Comparison of ENCODE assay signal across 19 cellular contexts in the genomic region with DNA sequence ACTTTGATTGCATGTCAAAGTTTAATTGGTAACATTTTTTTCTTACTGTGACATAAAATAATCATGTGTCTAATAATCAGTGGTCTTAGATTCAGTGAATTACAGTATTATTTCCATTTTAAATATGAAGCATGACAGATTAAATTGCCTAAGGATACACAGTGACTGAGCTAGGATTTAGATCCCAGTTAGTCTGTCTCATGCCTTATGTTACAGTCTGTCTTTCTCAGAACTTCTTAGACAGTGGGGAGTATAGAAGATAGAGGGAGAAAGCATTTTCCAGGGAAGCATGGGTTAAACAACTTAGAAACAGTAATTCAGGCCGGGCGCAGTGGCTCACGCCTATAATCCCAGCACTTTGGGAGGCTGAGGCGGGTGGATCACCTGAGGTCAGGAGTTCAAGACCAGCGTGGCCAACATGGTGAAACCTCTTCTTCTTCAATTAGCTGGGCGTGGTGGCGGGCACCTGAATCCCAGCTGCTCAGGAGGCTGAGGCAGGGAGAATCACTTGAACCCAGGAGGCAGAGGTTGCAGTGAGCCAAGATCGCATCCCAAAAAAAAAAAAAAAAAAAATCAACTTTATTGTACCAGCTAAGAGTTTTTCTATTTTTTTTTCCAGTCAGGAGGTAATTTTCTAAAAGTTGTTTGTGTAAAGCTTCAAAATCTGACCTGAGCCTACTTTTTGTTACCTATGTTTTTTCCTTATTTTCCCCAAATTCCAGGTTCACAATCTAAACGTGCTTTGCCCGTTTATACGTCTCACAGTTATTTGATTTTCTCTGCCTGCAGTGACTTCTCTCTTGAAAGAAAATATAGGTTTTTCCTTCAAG. TPM values are rescaled to one million over a fixed set of nuclear protein-coding genes. Genes with fewer than 3 reads are reported as not detected.
DNase-seq lines count a peak whose midpoint lies in the region; ATAC-seq, FAIRE-seq and TF ChIP-seq lines count a peak whose summit lies in the region.
"Had no signal": no experiment of that assay in that cellular context is flagged by ENCODE, and none has a peak within 500 bp of the region (broad histone marks: within the 10 kb centered on the region; RNA-seq: fewer than 3 reads in every experiment).

No MANE protein-coding gene starts in this region.

- H3K36me3 Mint-ChIP-seq in CD4-positive, CD25-positive, alpha-beta regulatory T cell: peaks cover 9% of the 10 kb centered on the region
- H3K36me3 Mint-ChIP-seq in naive thymus-derived CD4-positive, alpha-beta T cell: peaks cover 0 to 9% (median 7%) of the 10 kb centered on the region in 5 donors

- H3K79me2 ChIP-seq in Loucy (ENCODE audit: insufficient read depth, low read length) (peaks cover 88% of the 10 kb centered on the region), GM12878 (ENCODE audit: control insufficient read depth, insufficient read depth, low read length) (peaks cover 33% of the 10 kb centered on the region)

- no peaks in the 10 kb centered on the region for H3K9me3 Mint-ChIP-seq in CD4-positive, CD25-positive, alpha-beta regulatory T cell
- no peaks in the 10 kb centered on the region for H3K9me3 Mint-ChIP-seq in naive thymus-derived CD4-positive, alpha-beta T cell
- H3K9me3 Mint-ChIP-seq: CD14-positive monocyte; stimulated activated naive B cell treated with anti-CD40 and anti-IgM and Interleukin-4, amounts not matched to agents 10 μg/mL and 1 μg/mL and 100 μg/mL, for 72 hours had no signal

- ATAC-seq in CD4-positive, CD25-positive, alpha-beta regulatory T cell (ENCODE audit: low read depth in 2 of 2): no peak
- no peak for ATAC-seq in GM12878
- no peak for ATAC-seq in naive thymus-derived CD4-positive, alpha-beta T cell
- ATAC-seq in HG03571 (IDR thresholded peaks at IDR 0.05; ENCODE audit: unreplicated experiment): no peak
- ATAC-seq: stimulated activated naive B cell treated with anti-CD40 and anti-IgM and Interleukin-4, amounts not matched to agents 10 μg/mL and 1 μg/mL and 100 μg/mL, for 72 hours had no signal

- in situ Hi-C loops in GM12878 (cut with MboI) (no loop called here), GM13976 (cut with MboI; ENCODE audit: low sequenced_read_pairs, unreplicated experiment) (no loop called here)

- POLR2A ChIA-PET in GM12878 (lab: Charles Lee): interaction anchor here (0.6 kb wide), 1 partner anchor 109 kb away, joined by 3 read pairs; no protein-coding TSS in a partner anchor
- POLR2A ChIA-PET in naive thymus-derived CD4-positive, alpha-beta T cell (lab: Charles Lee): no interaction called here

- H3K9ac ChIP-seq in Loucy (ENCODE audit: low read depth, low read length, poor library complexity, severe bottlenecking) (peak overlapping the region; percentile 87), GM12878 (ENCODE audit: control insufficient read depth, insufficient read depth, low read length) (no peak overlapping the region)

- no TSS peak for BruUV-seq in GM12878 (replicated peaks; lab: Mats Ljungman, UMichigan)

- no peak for DNase-seq in CD4-positive, CD25-positive, alpha-beta regulatory T cell
- DNase-seq in GM12878 (ENCODE audit: low read depth, low spot score) (no peak), GM13976 (ENCODE audit: low spot score) (no peak), NCI-H510A (lab: John Stamatoyannopoulos, UW) (no peak), posterior vena cava (ENCODE audit: low spot score) (no peak)
- DNase-seq in naive thymus-derived CD4-positive, alpha-beta T cell: no peak
- DNase-seq: activated CD4-positive, alpha-beta T cell treated with anti-CD3 and anti-CD28 coated beads for 4 hours; effector memory CD4-positive, alpha-beta T cell; foreskin fibroblast; GDM1; Kasumi-1; NCI-H187 treated with DMSO at 0.1 percent for 48 hours; retina; stimulated activated CD4-positive, alpha-beta T cell treated with anti-CD3 and anti-CD28 coated beads, Interleukin-4, amount 100 ng/mL, for 4 hours; stimulated activated naive B cell treated with anti-CD40 and anti-IgM and Interleukin-4, amounts not matched to agents 10 μg/mL and 1 μg/mL and 100 μg/mL, for 72 hours had no signal

- H3K4me2 ChIP-seq in Loucy (ENCODE audit: low read depth, low read length, poor library complexity, severe bottlenecking): peak overlapping the region; percentile 82
- H3K4me2 ChIP-seq in GM12878 (ENCODE audit: control insufficient read depth, insufficient read depth): peak overlapping the region; percentile 41; the same call in 1 of the 2 replicates

- no peak overlapping the region for H3K27ac ChIP-seq in CD4-positive, CD25-positive, alpha-beta regulatory T cell (ENCODE audit: insufficient read depth, low read length, poor library complexity, severe bottlenecking)
- no peak overlapping the region for H3K27ac ChIP-seq in GM12878 (ENCODE audit: control insufficient read depth, insufficient read depth)
- H3K27ac ChIP-seq in naive thymus-derived CD4-positive, alpha-beta T cell (ENCODE audit: low read depth, low read length): no peak overlapping the region

- FAIRE-seq in GM12878 (lab: Jason Lieb, UNC): no peak
- FAIRE-seq: GM18507 had no signal

- H4K20me1 ChIP-seq in Loucy (ENCODE audit: insufficient read depth, low read length, poor library complexity, severe bottlenecking) (peaks cover 70% of the 10 kb centered on the region), GM12878 (ENCODE audit: control insufficient read depth, insufficient read depth) (no peaks in the 10 kb centered on the region)

- intact Hi-C loops in GM12878 (cut with micrococcal nuclease; ENCODE audit: unreplicated experiment): loop anchor here (5.0 kb wide), 2 partner anchors 144 to 989 kb away; partner anchors contain the start of gene SGCE
- intact Hi-C loops in naive thymus-derived CD4-positive, alpha-beta T cell (cut with micrococcal nuclease): loop anchor here in 1 of 2 donors (5.0 to 10.0 kb wide), 4 partner anchors 822 to 1678 kb away; partner anchors contain the start of genes CDK6, PON2 and SAMD9
- intact Hi-C loops in posterior vena cava (cut with DNase I): no loop called here

- H3K27me3 Mint-ChIP-seq in CD4-positive, CD25-positive, alpha-beta regulatory T cell: no peaks in the 10 kb centered on the region
- H3K27me3 Mint-ChIP-seq in naive thymus-derived CD4-positive, alpha-beta T cell: no peaks in the 10 kb centered on the region
- H3K27me3 Mint-ChIP-seq: stimulated activated naive B cell treated with anti-CD40 and anti-IgM and Interleukin-4, amounts not matched to agents 10 μg/mL and 1 μg/mL and 100 μg/mL, for 72 hours had no signal

- CTCF ChIA-PET in GM12878 (lab: Yijun Ruan, JAX): interaction anchor here (0.6 to 2.2 kb wide), 5 partner anchors 10 to 1059 kb away, joined by 3 to 5 read pairs (median 4); partner anchors contain the start of gene SGCE
- CTCF ChIA-PET in naive thymus-derived CD4-positive, alpha-beta T cell (lab: Charles Lee): no interaction called here

- H3K27me3 ChIP-seq in CD4-positive, CD25-positive, alpha-beta regulatory T cell (ENCODE audit: control insufficient read depth, insufficient read depth, low read length): no peaks in the 10 kb centered on the region
- H3K27me3 ChIP-seq in Loucy (ENCODE audit: insufficient read depth, low read length, poor library complexity, severe bottlenecking): no peaks in the 10 kb centered on the region
- H3K27me3 ChIP-seq in GM12878 (replicated peaks in 1 of 2; ENCODE audit: control insufficient read depth in 2 of 2, insufficient read depth in 2 of 2, low read length in 1 of 2): no peaks in the 10 kb centered on the region
- H3K27me3 ChIP-seq in naive thymus-derived CD4-positive, alpha-beta T cell (ENCODE audit: control insufficient read depth in 2 of 2, insufficient read depth in 2 of 2, low read length in 2 of 2): no peaks in the 10 kb centered on the region

- no peaks in the 10 kb centered on the region for H3F3A ChIP-seq in Loucy (ENCODE audit: low read depth)

- TF ChIP-seq CTCF in Loucy (conservative IDR thresholded peaks at IDR 0.05; ENCODE audit: low read length): no peak
- no peak for TF ChIP-seq CTCF in GM12878 (IDR thresholded peaks at IDR 0.05 in 2 of 3, conservative IDR thresholded peaks at IDR 0.05 in 1 of 3; ENCODE audit: control insufficient read depth in 2 of 3, extremely low read depth in 1 of 3, insufficient read depth in 1 of 3, low read depth in 3 of 3, low read length in 3 of 3)
- TF ChIP-seq CTCF in GM13976 (IDR thresholded peaks at IDR 0.05; ENCODE audit: borderline replicate concordance, control extremely low read depth, extremely low read depth, insufficient read depth, missing control alignments): no peak

- H3K9me3 ChIP-seq in CD4-positive, CD25-positive, alpha-beta regulatory T cell (ENCODE audit: control insufficient read depth in 2 of 2, low read length in 2 of 2): no peaks in the 10 kb centered on the region
- H3K9me3 ChIP-seq in Loucy (ENCODE audit: insufficient read depth, low read depth, low read length): no peaks in the 10 kb centered on the region
- no peaks in the 10 kb centered on the region for H3K9me3 ChIP-seq in GM12878 (replicated peaks; ENCODE audit: control insufficient read depth, insufficient read depth, low read length)
- H3K9me3 ChIP-seq in naive thymus-derived CD4-positive, alpha-beta T cell (ENCODE audit: control insufficient read depth in 2 of 3, low read length in 3 of 3): no peaks in the 10 kb centered on the region

- RAD21 ChIA-PET in GM12878 (lab: Charles Lee; ENCODE audit: unreplicated experiment): interaction anchor here (0.9 to 1.6 kb wide), 3 partner anchors 142 to 992 kb away, joined by 3 to 4 read pairs (median 3); partner anchors contain the start of gene SGCE

- TF ChIP-seq EP300 in GM12878 (IDR thresholded peaks at IDR 0.05; ENCODE audit: borderline replicate concordance in 1 of 2, control insufficient read depth in 1 of 2, low read depth in 2 of 2, low read length in 2 of 2): no peak

- no peak for TF ChIP-seq RAD21 in GM12878 (IDR thresholded peaks at IDR 0.05; ENCODE audit: insufficient read depth, low read depth, low read length)

- H3K9me2 ChIP-seq in Loucy (replicated peaks; ENCODE audit: low read depth, low read length): no peaks in the 10 kb centered on the region

- no peak overlapping the region for H3K4me3 ChIP-seq in CD4-positive, CD25-positive, alpha-beta regulatory T cell (ENCODE audit: low read depth, low read length)
- H3K4me3 ChIP-seq in Loucy (ENCODE audit: low read length, poor library complexity, severe bottlenecking): peak overlapping the region; percentile 79
- H3K4me3 ChIP-seq in GM12878: no peak overlapping the region; the same call in 1 of the 2 replicates
- no peak overlapping the region for H3K4me3 ChIP-seq in naive thymus-derived CD4-positive, alpha-beta T cell (ENCODE audit: low read length)

- peak overlapping the region; percentile 4 to 59 (median 56) for H3K4me3 Mint-ChIP-seq in CD4-positive, CD25-positive, alpha-beta regulatory T cell
- peak overlapping the region in 4 of 10 donors; percentile 6 to 75 (median 32) for H3K4me3 Mint-ChIP-seq in naive thymus-derived CD4-positive, alpha-beta T cell
- H3K4me3 Mint-ChIP-seq: CD14-positive monocyte; stimulated activated naive B cell treated with anti-CD40 and anti-IgM and Interleukin-4, amounts not matched to agents 10 μg/mL and 1 μg/mL and 100 μg/mL, for 72 hours had no signal

- WGBS in GM12878 (ENCODE audit: insufficient coverage, insufficient replicate concordance, low lambda C conversion rate, missing lambda C conversion rate): over 99% methylated on average over 10 of the region's 11 CpGs

- peaks cover 49 to 67% (median 60%) of the 10 kb centered on the region in 4 donors for H3K4me1 Mint-ChIP-seq in CD4-positive, CD25-positive, alpha-beta regulatory T cell
- peaks cover 34 to 73% (median 63%) of the 10 kb centered on the region in 7 donors for H3K4me1 Mint-ChIP-seq in naive thymus-derived CD4-positive, alpha-beta T cell

- peaks cover 6% of the 10 kb centered on the region for H3K36me3 ChIP-seq in CD4-positive, CD25-positive, alpha-beta regulatory T cell (ENCODE audit: control insufficient read depth, insufficient read depth, low read length)
- peaks cover 4% of the 10 kb centered on the region; the same call in 1 of the 2 replicates for H3K36me3 ChIP-seq in Loucy (ENCODE audit: insufficient read depth, low read length)
- no peaks in the 10 kb centered on the region for H3K36me3 ChIP-seq in GM12878 (ENCODE audit: control insufficient read depth in 2 of 2, insufficient read depth in 2 of 2, low read length in 1 of 2)
- peaks cover 0 to 10% (median 0%) of the 10 kb centered on the region in 3 experiments for H3K36me3 ChIP-seq in naive thymus-derived CD4-positive, alpha-beta T cell (ENCODE audit: control insufficient read depth in 2 of 3, insufficient read depth in 3 of 3, low read length in 3 of 3)

- peak overlapping the region in 2 of 3 donors; percentile 26 to 66 for H3K27ac Mint-ChIP-seq in CD4-positive, CD25-positive, alpha-beta regulatory T cell
- peak overlapping the region in 6 of 9 donors; percentile 2 to 80 (median 54) for H3K27ac Mint-ChIP-seq in naive thymus-derived CD4-positive, alpha-beta T cell
- H3K27ac Mint-ChIP-seq: CD14-positive monocyte had no signal

- SMC1A ChIA-PET in GM12878 (lab: Charles Lee; ENCODE audit: uncharacterized antibody, unreplicated experiment): interaction anchor here (0.7 to 2.3 kb wide), 14 partner anchors 12 to 943 kb away, joined by 3 to 10 read pairs (median 3); partner anchors contain the start of gene SGCE

- H3K4me1 ChIP-seq in CD4-positive, CD25-positive, alpha-beta regulatory T cell (ENCODE audit: control insufficient read depth, insufficient read depth, low read length, poor library complexity, severe bottlenecking): peaks cover 32% of the 10 kb centered on the region
- H3K4me1 ChIP-seq in Loucy (ENCODE audit: insufficient read depth, low read length, poor library complexity, severe bottlenecking) (peaks cover 56% of the 10 kb centered on the region), GM12878 (ENCODE audit: control insufficient read depth, insufficient read depth, low read length) (peaks cover 8% of the 10 kb centered on the region)
- peaks cover 17 to 27% of the 10 kb centered on the region in 2 donors for H3K4me1 ChIP-seq in naive thymus-derived CD4-positive, alpha-beta T cell (ENCODE audit: control insufficient read depth in 2 of 2, insufficient read depth in 2 of 2, low read length in 2 of 2)

- H2AFZ ChIP-seq in Loucy (ENCODE audit: low read length): no peak overlapping the region
- H2AFZ ChIP-seq in GM12878 (ENCODE audit: control insufficient read depth, low read depth, low read length): no peak overlapping the region

- TF ChIP-seq POLR2A in GM12878 (IDR thresholded peaks at IDR 0.05; ENCODE audit: low read depth, low read length): no peak

RNA-seq across cellular contexts. Expression of gene CASD1, which starts 3.3 kb away (rescaled TPM):
- 21.8 TPM for total RNA-seq in CD4-positive, CD25-positive, alpha-beta regulatory T cell
- 10 to 100 TPM in 1 of 4 donors, 1 to 10 TPM in 3; 7.8 to 10.9 (median 8.6) TPM for polyA plus RNA-seq in CD4-positive, CD25-positive, alpha-beta regulatory T cell
- 71.6 and 76.7 TPM in 2 replicates for total RNA-seq in GM12878 (2013; cell fraction: nucleolus; rRNA removed)
- total RNA-seq in GM12878 (2014; rRNA removed) (12.6 and 15.5 TPM in 2 replicates), GM12878 (2014; rRNA removed; fragmentation: Illumina TruSeq; extraction: Trizol) (11.6 and 12.6 TPM in 2 replicates), GM12878 (2021) (11.4 and 11.8 TPM in 2 replicates), posterior vena cava (10 to 100 TPM; 17.5 to 20.0 TPM)
- polyA plus RNA-seq in GM12878 (2011; ENCODE audit: low read depth): 2.9 TPM
- polyA plus RNA-seq in GM12878 (2011; rRNA removed) (18.6 and 32.6 TPM in 2 replicates), GM12878 (2014; fragmentation: Illumina TruSeq; extraction: Trizol) (13.0 and 16.4 TPM in 2 replicates), GM12878 (2014; fragmentation: Nextera tagmentation; extraction: Ambion mirVana) (1 to 10 TPM; 4.0 to 7.1 TPM), GM12878 (2014; rRNA removed) (6.4 and 10.0 TPM in 2 replicates), GM12878 (2016; fragmentation: Nextera tagmentation; extraction: Ambion mirVana) (1 to 10 TPM; 5.0 to 7.5 TPM)
- polyA plus RNA-seq in GM12878 (2011; cell fraction: cytosol; rRNA removed): 4.2 and 4.7 TPM in 2 replicates
- 13.2 and 15.8 TPM in 2 replicates for polyA plus RNA-seq in GM12878 (2011; cell fraction: nucleus; rRNA removed)
- polyA plus RNA-seq in GM12878 (2012): 5.9 and 6.3 TPM in 2 replicates
- 9.6 and 13.2 TPM in 2 replicates for polyA minus RNA-seq in GM12878 (2011; rRNA and poly(A)+ RNA removed)
- polyA minus RNA-seq in GM12878 (2011; cell fraction: cytosol; rRNA and poly(A)+ RNA removed): 6.3 and 17.9 TPM in 2 replicates
- polyA minus RNA-seq in GM12878 (2011; cell fraction: nucleus; rRNA and poly(A)+ RNA removed): 24.8 and 39.3 TPM in 2 replicates
- total RNA-seq in naive thymus-derived CD4-positive, alpha-beta T cell: 10 to 100 TPM; 14.9 to 31.7 (median 22.0) TPM
- polyA plus RNA-seq in naive thymus-derived CD4-positive, alpha-beta T cell: 1 to 10 TPM; 8.6 to 9.8 TPM
